Comparison of ENCODE assay signal across 8 cellular contexts in genomic region chr2:74530239-74531161, GRCh38. TPM values are rescaled to one million over a fixed set of nuclear protein-coding genes. Genes with fewer than 3 reads are reported as not detected.
DNase-seq lines count a peak whose midpoint lies in the region; ATAC-seq lines count a peak whose summit lies in the region.

No MANE protein-coding gene starts in this region.

- no peaks in the 10 kb centered on the region for H3K27me3 Mint-ChIP-seq in activated CD4-positive, alpha-beta T cell treated with anti-CD3 and anti-CD28 coated beads for 36 hours

- POLR2A ChIA-PET in activated CD4-positive, alpha-beta T cell treated with anti-CD3 and anti-CD28 coated beads for 36 hours (lab: Charles Lee): interaction anchor here (0.6 to 1.7 kb wide), 6 partner anchors 15 to 75 kb away, joined by 3 to 11 read pairs (median 4); partner anchors contain the start of genes CCDC142, INO80B, TTC31 and WBP1

- no peaks in the 10 kb centered on the region for H3K9me3 Mint-ChIP-seq in activated CD4-positive, alpha-beta T cell treated with anti-CD3 and anti-CD28 coated beads for 36 hours (ENCODE audit: low read depth)

- peak overlapping the region; percentile 85 for H3K27ac Mint-ChIP-seq in activated CD4-positive, alpha-beta T cell treated with anti-CD3 and anti-CD28 coated beads for 36 hours

- CTCF ChIA-PET in activated CD4-positive, alpha-beta T cell treated with anti-CD3 and anti-CD28 coated beads for 36 hours (lab: Charles Lee): interaction anchor here (0.6 to 4.9 kb wide), 10 partner anchors 15 to 123 kb away, joined by 3 to 33 read pairs (median 4); partner anchors contain the start of genes CCDC142, INO80B, SEMA4F and TTC31

- ATAC-seq in activated CD4-positive, alpha-beta T cell treated with anti-CD3 and anti-CD28 coated beads for 36 hours: peak; percentile 40
- ATAC-seq in HG02981 (IDR thresholded peaks at IDR 0.05; ENCODE audit: unreplicated experiment): peak; percentile 31
- no peak for ATAC-seq in HG03457 (IDR thresholded peaks at IDR 0.05; ENCODE audit: unreplicated experiment)

- intact Hi-C loops in activated CD4-positive, alpha-beta T cell treated with anti-CD3 and anti-CD28 coated beads for 36 hours (cut with DNase I, micrococcal nuclease): loop anchor here (2.0 to 5.0 kb wide), 4 partner anchors 18 to 198 kb away; partner anchors contain the start of gene LBX2 (in 1 of the 2)

- peaks cover 35% of the 10 kb centered on the region for H3K4me1 Mint-ChIP-seq in activated CD4-positive, alpha-beta T cell treated with anti-CD3 and anti-CD28 coated beads for 36 hours

- H3K4me3 Mint-ChIP-seq in activated CD4-positive, alpha-beta T cell treated with anti-CD3 and anti-CD28 coated beads for 36 hours: peak overlapping the region; percentile 100

- DNase-seq in activated CD4-positive, alpha-beta T cell treated with anti-CD3 and anti-CD28 coated beads for 36 hours: peak; percentile 68
- DNase-seq in activated CD4-positive, alpha-beta T cell treated with anti-CD3 and anti-CD28 coated beads for 1 hour: no peak
- DNase-seq in RKO (ENCODE audit: low spot score) (peak; percentile 64), amniotic epithelial cell (ENCODE audit: low read depth) (peak; percentile 7), hepatic stellate cell (ENCODE audit: low spot score) (peak; percentile 75), retina (peak; percentile 70)

- peaks cover 54% of the 10 kb centered on the region for H3K36me3 Mint-ChIP-seq in activated CD4-positive, alpha-beta T cell treated with anti-CD3 and anti-CD28 coated beads for 36 hours (ENCODE audit: low read depth)

RNA-seq across cellular contexts. Expression of gene HTRA2, which starts 0.8 kb away (rescaled TPM):
- total RNA-seq in activated CD4-positive, alpha-beta T cell treated with anti-CD3 and anti-CD28 coated beads for 36 hours: 10 to 100 TPM; 43.5 to 47.7 TPM

RNA-seq across cellular contexts. Expression of gene AUP1, which starts 1.0 kb away (rescaled TPM):
- total RNA-seq in activated CD4-positive, alpha-beta T cell treated with anti-CD3 and anti-CD28 coated beads for 36 hours: 100 to 1,000 TPM in 1 of 2 experiments, 10 to 100 TPM in 1; 92.0 to 122 TPM

RNA-seq across cellular contexts. Expression of gene DQX1, which starts 4.5 kb away (rescaled TPM):
- total RNA-seq in activated CD4-positive, alpha-beta T cell treated with anti-CD3 and anti-CD28 coated beads for 36 hours: under 1 TPM; 0.40 to 0.41 TPM

RNA-seq across cellular contexts. Expression of gene TLX2, which starts 16.2 kb away (rescaled TPM):
- under 1 TPM; 0.18 to 0.21 TPM for total RNA-seq in activated CD4-positive, alpha-beta T cell treated with anti-CD3 and anti-CD28 coated beads for 36 hours

RNA-seq across cellular contexts. Expression of gene PCGF1, which starts 23.0 kb away (rescaled TPM):
- 10 to 100 TPM; 21.7 to 28.7 TPM for total RNA-seq in activated CD4-positive, alpha-beta T cell treated with anti-CD3 and anti-CD28 coated beads for 36 hours
